22 cellular contexts compared by ENCODE assay signal in genomic region chr1:184559117-184559713, GRCh38.
DNase-seq lines count a peak whose midpoint lies in the region; ATAC-seq and TF ChIP-seq lines count a peak whose summit lies in the region.
"Had no signal": no experiment of that assay in that cellular context is flagged by ENCODE, and none has a peak within 500 bp of the region (broad histone marks: within the 10 kb centered on the region; RNA-seq: fewer than 3 reads in every experiment).

No MANE protein-coding gene starts in this region.

- DNase-seq in A673 (ENCODE audit: low spot score), result peak; percentile 58
- peak; percentile 61 for DNase-seq in MCF 10A (ENCODE audit: unreplicated experiment)
- DNase-seq in mesenchymal stem cell, result no peak
- DNase-seq in MV-4-11 (lab: John Stamatoyannopoulos, UW), result no peak
- no peak for DNase-seq in aorta
- DNase-seq: Calu3; CD8-positive, alpha-beta T cell; GF-D8; HCEC 1CT; NCI-H1417; NCI-H187; NCI-H2107; NCI-H510A treated with DMSO at 0.1 percent for 48 hours; NCI-H774; PC-9; SIG-M5 had no signal

- H3K9me3 ChIP-seq in A673 (ENCODE audit: low read depth, low read length, poor library complexity, severe bottlenecking) (no peaks in the 10 kb centered on the region), mesenchymal stem cell (ENCODE audit: control insufficient read depth, low read length) (no peaks in the 10 kb centered on the region), aorta (ENCODE audit: control insufficient read depth, low read length) (no peaks in the 10 kb centered on the region)
- H3K9me3 ChIP-seq: A549 had no signal

- peak overlapping the region; percentile 42 for H3K27ac Mint-ChIP-seq in MCF 10A (ENCODE audit: low read depth, unreplicated experiment)
- H3K27ac Mint-ChIP-seq: CD8-positive, alpha-beta T cell had no signal

- POLR2A ChIA-PET in A673 (lab: Charles Lee; ENCODE audit: low non-redundant PET), result interaction anchor here (0.7 kb wide), 1 partner anchor 170 kb away, joined by 13 read pairs; no protein-coding TSS in a partner anchor
- POLR2A ChIA-PET in MCF 10A (lab: Yijun Ruan, JAX), result interaction anchor here (0.8 to 1.9 kb wide), 3 partner anchors 22 to 172 kb away, joined by 3 to 4 read pairs (median 3); partner anchors contain the start of gene C1orf21

- H4K8ac ChIP-seq in mesenchymal stem cell (ENCODE audit: low read length), result no peak overlapping the region

- no peaks in the 10 kb centered on the region for H4K20me1 ChIP-seq in KMS-11 (ENCODE audit: insufficient read depth)
- H4K20me1 ChIP-seq: BLaER1 had no signal

- no peak overlapping the region for H3K14ac ChIP-seq in mesenchymal stem cell (ENCODE audit: low read length in 2 of 2)

- ATAC-seq in HG02970 (IDR thresholded peaks at IDR 0.05; ENCODE audit: low FRiP score, unreplicated experiment), result no peak
- no peak for ATAC-seq in aorta (ENCODE audit: low FRiP score)
- no peak for ATAC-seq in HG03196 (IDR thresholded peaks at IDR 0.05; ENCODE audit: unreplicated experiment)
- ATAC-seq: A549; CD8-positive, alpha-beta T cell had no signal

- H2BK120ac ChIP-seq in mesenchymal stem cell (ENCODE audit: low read depth, low read length), result no peak overlapping the region

- no peaks in the 10 kb centered on the region for H3K79me2 ChIP-seq in KMS-11 (ENCODE audit: insufficient read depth, low read depth)

- no peaks in the 10 kb centered on the region for H3K36me3 ChIP-seq in A673 (ENCODE audit: insufficient read depth, low read length, poor library complexity, severe bottlenecking)
- H3K36me3 ChIP-seq in KMS-11 (ENCODE audit: insufficient read depth), result no peaks in the 10 kb centered on the region
- no peaks in the 10 kb centered on the region for H3K36me3 ChIP-seq in mesenchymal stem cell (ENCODE audit: control insufficient read depth in 1 of 2, insufficient read depth in 2 of 2, low read depth in 1 of 2, low read length in 2 of 2)
- no peaks in the 10 kb centered on the region for H3K36me3 ChIP-seq in aorta (ENCODE audit: control insufficient read depth in 1 of 2, insufficient read depth in 2 of 2, low read length in 1 of 2)
- H3K36me3 ChIP-seq: BLaER1 had no signal

- BruUV-seq in A673 (replicated peaks; lab: Mats Ljungman, UMichigan) (no TSS peak), MCF 10A (replicated peaks; lab: Mats Ljungman, UMichigan) (no TSS peak)

- WGBS in mesenchymal stem cell, result 100% methylated on average over 1 of the region's 1 CpG
- WGBS in aorta, 2 donors, result 89 to 96% methylated on average over 1 of the region's 1 CpG

- H2BK15ac ChIP-seq in mesenchymal stem cell (ENCODE audit: low read depth, poor library complexity, severe bottlenecking), result peak overlapping the region; percentile 40

- H2BK12ac ChIP-seq in mesenchymal stem cell (ENCODE audit: low read length in 2 of 2), result no peak overlapping the region

- H3K79me1 ChIP-seq in mesenchymal stem cell (replicated peaks; ENCODE audit: low read length, poor library complexity, severe bottlenecking), result no peaks in the 10 kb centered on the region

- no peaks in the 10 kb centered on the region for H3K27me3 ChIP-seq in A673 (replicated peaks; ENCODE audit: insufficient read depth, low read depth, low read length, poor library complexity)
- no peaks in the 10 kb centered on the region for H3K27me3 ChIP-seq in KMS-11 (ENCODE audit: insufficient read depth, low read depth)
- H3K27me3 ChIP-seq in mesenchymal stem cell (ENCODE audit: control insufficient read depth in 1 of 2, insufficient read depth in 1 of 2, low read length in 2 of 2), result no peaks in the 10 kb centered on the region
- H3K27me3 ChIP-seq in aorta (ENCODE audit: control insufficient read depth in 1 of 2, insufficient read depth in 2 of 2, low read length in 1 of 2), result no peaks in the 10 kb centered on the region
- H3K27me3 ChIP-seq: BLaER1 had no signal

- H3K4me3 ChIP-seq in A673 (ENCODE audit: low read depth, low read length, poor library complexity, severe bottlenecking), result no peak overlapping the region
- H3K4me3 ChIP-seq in KMS-11 (IDR thresholded peaks at IDR 0.05; ENCODE audit: insufficient read depth, low read depth, low read length), result no peak overlapping the region
- no peak overlapping the region for H3K4me3 ChIP-seq in mesenchymal stem cell (ENCODE audit: insufficient read depth in 1 of 2, low read depth in 1 of 2, low read length in 2 of 2)
- H3K4me3 ChIP-seq in aorta (ENCODE audit: low read length in 2 of 2), result no peak overlapping the region
- H3K4me3 ChIP-seq: A549, BLaER1, PC-9 had no signal

- H2BK5ac ChIP-seq in mesenchymal stem cell (ENCODE audit: low read depth, low read length, poor library complexity, severe bottlenecking), result no peak overlapping the region

- intact Hi-C loops in A673 (cut with micrococcal nuclease; ENCODE audit: unreplicated experiment), result loop anchor here (1.0 to 2.0 kb wide), 2 partner anchors 172 to 780 kb away; partner anchors contain the start of gene C1orf21
- intact Hi-C loops in MCF 10A (cut with micrococcal nuclease), result loop anchor here (5.0 kb wide), 1 partner anchor 133 kb away; no protein-coding TSS in a partner anchor
- intact Hi-C loops in aorta (cut with DNase I), result no loop called here

- H3K9ac ChIP-seq in KMS-11 (no peak overlapping the region), mesenchymal stem cell (ENCODE audit: low read length) (no peak overlapping the region)
- H3K9ac ChIP-seq: BLaER1 had no signal

- H3K4me3 Mint-ChIP-seq in MCF 10A (ENCODE audit: unreplicated experiment), result no peak overlapping the region
- H3K4me3 Mint-ChIP-seq: CD8-positive, alpha-beta T cell had no signal

- H4K91ac ChIP-seq in mesenchymal stem cell (ENCODE audit: low read length), result no peak overlapping the region

- no peak for TF ChIP-seq CTCF in A673 (conservative IDR thresholded peaks at IDR 0.05; ENCODE audit: low read depth, low read length)
- TF ChIP-seq CTCF in KMS-11 (conservative IDR thresholded peaks at IDR 0.05; ENCODE audit: low read depth, low read length), result no peak
- TF ChIP-seq CTCF in MCF 10A (IDR thresholded peaks at IDR 0.05; ENCODE audit: unreplicated experiment), result no peak

- CTCF ChIA-PET in A673 (lab: Charles Lee), result interaction anchor here (0.6 to 0.7 kb wide), 2 partner anchors 62 to 117 kb away, joined by 4 to 6 read pairs; no protein-coding TSS in a partner anchor
- CTCF ChIA-PET in MCF 10A (lab: Yijun Ruan, JAX), result interaction anchor here (0.9 kb wide), 1 partner anchor 45 kb away, joined by 4 read pairs; no protein-coding TSS in a partner anchor

- no peaks in the 10 kb centered on the region for H3K9me3 Mint-ChIP-seq in MCF 10A (ENCODE audit: unreplicated experiment)
- H3K9me3 Mint-ChIP-seq: CD8-positive, alpha-beta T cell had no signal

- H3K4ac ChIP-seq in mesenchymal stem cell (ENCODE audit: low read depth in 1 of 2, low read length in 2 of 2), result no peak overlapping the region

- H3K18ac ChIP-seq in mesenchymal stem cell (ENCODE audit: low read depth in 1 of 2, low read length in 2 of 2), result no peak overlapping the region

- H3K27me3 Mint-ChIP-seq in MCF 10A (ENCODE audit: insufficient read depth, unreplicated experiment), result no peaks in the 10 kb centered on the region

- H3K4me2 ChIP-seq in KMS-11 (peak overlapping the region; percentile 54), mesenchymal stem cell (ENCODE audit: low read length, poor library complexity, severe bottlenecking) (no peak overlapping the region)
- H3K4me2 ChIP-seq: A549, BLaER1, PC-9 had no signal

- H2AK5ac ChIP-seq in mesenchymal stem cell (ENCODE audit: low read length, severe bottlenecking), result no peak overlapping the region

- H3K27ac ChIP-seq in A673 (ENCODE audit: low read depth, low read length, poor library complexity, severe bottlenecking) (peak overlapping the region; percentile 31), KMS-11 (no peak overlapping the region; the same call in 1 of the 2 replicates), mesenchymal stem cell (ENCODE audit: low read length, poor library complexity, severe bottlenecking) (no peak overlapping the region), aorta (ENCODE audit: low read depth in 1 of 2, low read length in 2 of 2) (no peak overlapping the region)
- H3K27ac ChIP-seq: A549, BLaER1, PC-9, RWPE1 had no signal

- H2AFZ ChIP-seq in KMS-11 (ENCODE audit: low read depth) (no peak overlapping the region), mesenchymal stem cell (ENCODE audit: low read depth, low read length) (no peak overlapping the region)
- H2AFZ ChIP-seq: PC-9 had no signal

- H3K4me1 ChIP-seq in A673 (ENCODE audit: insufficient read depth, low read length, poor library complexity, severe bottlenecking), result peaks cover 20% of the 10 kb centered on the region
- peaks cover 86% of the 10 kb centered on the region for H3K4me1 ChIP-seq in KMS-11 (ENCODE audit: low read depth, poor library complexity, severe bottlenecking)
- no peaks in the 10 kb centered on the region for H3K4me1 ChIP-seq in mesenchymal stem cell (ENCODE audit: control insufficient read depth, insufficient read depth, low read depth, low read length)
- peaks cover 0 to 11% of the 10 kb centered on the region in 2 donors for H3K4me1 ChIP-seq in aorta (ENCODE audit: control insufficient read depth in 1 of 2, insufficient read depth in 2 of 2, low read length in 2 of 2)
- H3K4me1 ChIP-seq: BLaER1 had no signal

- peaks cover 9% of the 10 kb centered on the region for H3K36me3 Mint-ChIP-seq in MCF 10A (ENCODE audit: insufficient read depth, unreplicated experiment)
- H3K36me3 Mint-ChIP-seq: CD8-positive, alpha-beta T cell had no signal

- H3K23ac ChIP-seq in mesenchymal stem cell (ENCODE audit: low read length in 2 of 2), result no peak overlapping the region

- peaks cover 54% of the 10 kb centered on the region for H3K4me1 Mint-ChIP-seq in MCF 10A (ENCODE audit: insufficient read depth, unreplicated experiment)

Comparison
In these comparisons a context has a peak if more than half of its experiments do, and no peak if none do; other contexts are left out.
1. DNase-seq: peak in A673 (single experiment) and MCF 10A (single experiment); none in mesenchymal stem cell (single experiment), MV-4-11 (single experiment) and aorta (0 of 2).
2. intact Hi-C loops: an anchor here in A673 (1.0 to 2.0 kb wide) and MCF 10A (5.0 kb wide); none called in aorta.